In the genomic region with DNA sequence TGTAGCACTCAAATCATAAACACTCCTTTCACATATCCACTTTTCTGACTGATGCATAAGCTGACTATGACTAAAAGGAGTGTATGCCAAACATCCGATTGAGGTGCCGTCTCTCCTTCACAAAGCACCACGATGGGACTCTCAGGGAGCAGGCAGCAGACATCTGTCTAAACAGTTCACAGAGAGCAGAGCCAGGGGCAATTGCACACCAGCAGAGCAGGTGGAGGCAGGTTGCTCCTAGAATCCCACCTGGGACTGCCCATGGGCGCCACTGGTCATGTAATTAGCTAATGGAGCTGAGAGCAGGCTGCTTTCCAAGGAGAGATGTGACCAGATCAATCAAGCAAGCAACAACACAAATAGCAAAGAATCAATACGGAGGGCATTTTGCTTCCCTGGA, we compare ENCODE assay signal across 24 cellular contexts.
"Had no signal": no experiment of that assay in that cellular context is flagged by ENCODE, and none has a peak within 500 bp of the region (broad histone marks: within the 10 kb centered on the region; RNA-seq: fewer than 3 reads in every experiment).

No MANE protein-coding gene starts in this region.

- H3K36me3 ChIP-seq: brain microvascular endothelial cell, tibial artery had no signal

- H3K27ac ChIP-seq: brain microvascular endothelial cell, dorsolateral prefrontal cortex, epithelial cell of prostate, foreskin keratinocyte, tibial artery had no signal

- ATAC-seq: activated naive CD8-positive, alpha-beta T cell treated with anti-CD3 and anti-CD28 coated beads, Interleukin-2, amount 50 U/mL, for 24 hours; foreskin keratinocyte; left lobe of liver; stimulated activated naive CD8-positive, alpha-beta T cell treated with anti-CD3 and anti-CD28 coated beads, Interleukin-15, Interleukin-2, amounts not matched to agents 100 U/mL and 50 U/mL, for 24 hours had no signal

- H3K4me3 ChIP-seq: dorsolateral prefrontal cortex, lung, tibial artery had no signal

- DNase-seq: activated CD4-positive, alpha-beta T cell treated with anti-CD3 and anti-CD28 coated beads, Interleukin-2, amount 50 U/mL, for 1 hour; activated CD8-positive, alpha-beta memory T cell treated with anti-CD3 and anti-CD28 coated beads, Interleukin-2, amount 50 U/mL, for 4 hours; activated effector memory CD4-positive, alpha-beta T cell treated with Interleukin-2 at 50 U/mL for 16 hours; activated naive CD4-positive, alpha-beta T cell treated with anti-CD3 and anti-CD28 coated beads, Interleukin-2, amount 10 ng/mL, durations not matched to agents 7 days and 5 days; activated naive CD8-positive, alpha-beta T cell treated with anti-CD3 and anti-CD28 coated beads, Interleukin-2, amount 50 U/mL, for 24 hours; activated T-cell treated with anti-CD3 and anti-CD28 coated beads, Interleukin-2, amount 50 U/mL, for 48 hours; anterior cingulate cortex; brain microvascular endothelial cell; central memory CD4-positive, alpha-beta T cell; dorsolateral prefrontal cortex; endodermal cell; foreskin keratinocyte; head of caudate nucleus; kidney; midbrain; nucleus accumbens; stimulated activated CD4-positive, alpha-beta T cell treated with anti-CD3 and anti-CD28 coated beads, Interleukin-2, amount 100 ng/mL, for 24 hours; stimulated activated naive CD8-positive, alpha-beta T cell treated with anti-CD3 and anti-CD28 coated beads, Interleukin-15, Interleukin-2, amounts not matched to agents 100 U/mL and 50 U/mL, for 24 hours; substantia nigra; T1000; tibial artery had no signal

- H3K27me3 ChIP-seq: brain microvascular endothelial cell, dorsolateral prefrontal cortex, foreskin keratinocyte, tibial artery had no signal

- H3K4me1 ChIP-seq: foreskin keratinocyte, tibial artery had no signal
